Comparison of ENCODE assay signal across 26 cellular contexts in genomic region chr16:87744750-87745514, GRCh38. TPM values are rescaled to one million over a fixed set of nuclear protein-coding genes. Genes with fewer than 3 reads are reported as not detected.
A peak's percentile ranks its signal among the peaks of the same experiment; 100 is the strongest.
DNase-seq lines count a peak whose midpoint lies in the region; ATAC-seq and TF ChIP-seq lines count a peak whose summit lies in the region.
"Had no signal": no experiment of that assay in that cellular context is flagged by ENCODE, and none has a peak within 500 bp of the region (broad histone marks: within the 10 kb centered on the region; RNA-seq: fewer than 3 reads in every experiment).

No MANE protein-coding gene starts in this region.

- no peaks in the 10 kb centered on the region for H3K9me3 ChIP-seq in right atrium auricular region
- H3K9me3 ChIP-seq in stomach = no peaks in the 10 kb centered on the region
- H3K9me3 ChIP-seq in CD8-positive, alpha-beta memory T cell (ENCODE audit: low read length) = no peaks in the 10 kb centered on the region
- H3K9me3 ChIP-seq: BLaER1, neutrophil had no signal

- no peak for TF ChIP-seq CTCF in right atrium auricular region (IDR thresholded peaks at IDR 0.05)
- no peak for TF ChIP-seq CTCF in stomach (IDR thresholded peaks at IDR 0.05)

- DNase-seq in Right ventricle myocardium inferior (ENCODE audit: missing footprints) = peak; percentile 66
- no peak for DNase-seq in right atrium auricular region (ENCODE audit: low spot score)
- peak; percentile 59 for DNase-seq in NCI-H226
- peak; percentile 65 for DNase-seq in iPS-NIHi11 (ENCODE audit: low spot score)
- peak; percentile 60 for DNase-seq in stomach
- DNase-seq in CD8-positive, alpha-beta memory T cell = no peak
- DNase-seq: activated CD4-positive, alpha-beta T cell treated with anti-CD3 and anti-CD28 coated beads, Interleukin-2, amount 10 ng/mL, durations not matched to agents 24 days and 14 days; activated CD8-positive, alpha-beta memory T cell treated with anti-CD3 and anti-CD28 coated beads, Interleukin-2, amount 50 U/mL, for 48 hours; activated effector memory CD4-positive, alpha-beta T cell treated with Interleukin-2 at 50 U/mL for 16 hours; activated naive CD8-positive, alpha-beta T cell treated with anti-CD3 and anti-CD28 coated beads, Interleukin-2, amount 10 ng/mL, durations not matched to agents 7 days and 5 days; effector CD4-positive, alpha-beta T cell; erythroblast; foreskin melanocyte; HCEC 1CT; hippocampal formation; Kasumi-1; NCI-H1694 treated with DMSO at 0.1 percent for 48 hours; NCI-H345; PC-9; stimulated activated CD4-positive, alpha-beta T cell treated with anti-CD3 and anti-CD28 coated beads, Interleukin-4, amount 100 ng/mL, for 1 hour had no signal

- H3K36me3 Mint-ChIP-seq in CD8-positive, alpha-beta memory T cell = peaks cover 11 to 81% (median 25%) of the 10 kb centered on the region in 3 donors

- no peak for TF ChIP-seq POLR2A in stomach (IDR thresholded peaks at IDR 0.05)

- POLR2A ChIA-PET in CD8-positive, alpha-beta memory T cell (lab: Charles Lee) = no interaction called here

- H3K9me3 Mint-ChIP-seq in CD8-positive, alpha-beta memory T cell = no peaks in the 10 kb centered on the region
- H3K9me3 Mint-ChIP-seq: activated CD4-positive, alpha-beta T cell treated with anti-CD3 and anti-CD28 coated beads, Interleukin-2, amount 10 ng/mL, durations not matched to agents 24 days and 14 days; activated naive CD8-positive, alpha-beta T cell treated with anti-CD3 and anti-CD28 coated beads, Interleukin-2, amount 10 ng/mL, durations not matched to agents 7 days and 5 days; T-helper 1 cell treated with Interleukin-12 subunit alpha and Interleukin-12 subunit beta and Interleukin-4 antibody, amounts not matched to agents 30 μg/mL and 1 μg/mL, for 36 hours had no signal

- no peak for TF ChIP-seq EP300 in stomach (IDR thresholded peaks at IDR 0.05)

- intact Hi-C loops in Right ventricle myocardium inferior (cut with DNase I) = no loop called here
- intact Hi-C loops in stomach (cut with DNase I; ENCODE audit: low total_unique reads) = no loop called here

- peaks cover 20 to 32% (median 28%) of the 10 kb centered on the region in 3 donors for H3K4me1 Mint-ChIP-seq in CD8-positive, alpha-beta memory T cell

- H3K27me3 ChIP-seq in right atrium auricular region (no peaks in the 10 kb centered on the region), stomach (no peaks in the 10 kb centered on the region)
- H3K27me3 ChIP-seq in CD8-positive, alpha-beta memory T cell (ENCODE audit: insufficient read depth, low read length, poor library complexity, severe bottlenecking) = no peaks in the 10 kb centered on the region
- H3K27me3 ChIP-seq: BLaER1, neutrophil had no signal

- H3K4me1 ChIP-seq in right atrium auricular region = peaks cover 0 to 14% of the 10 kb centered on the region in 2 donors
- no peaks in the 10 kb centered on the region for H3K4me1 ChIP-seq in stomach
- H3K4me1 ChIP-seq in CD8-positive, alpha-beta memory T cell (ENCODE audit: insufficient read depth, low read length) = no peaks in the 10 kb centered on the region
- H3K4me1 ChIP-seq: BLaER1 had no signal

- ATAC-seq in Right ventricle myocardium inferior (no peak), GM21529 (IDR thresholded peaks at IDR 0.05; ENCODE audit: unreplicated experiment) (no peak), HG02798 (IDR thresholded peaks at IDR 0.05; ENCODE audit: poor library complexity, unreplicated experiment) (no peak)

- H3K27me3 Mint-ChIP-seq in CD8-positive, alpha-beta memory T cell = no peaks in the 10 kb centered on the region
- H3K27me3 Mint-ChIP-seq: activated CD4-positive, alpha-beta T cell treated with anti-CD3 and anti-CD28 coated beads, Interleukin-2, amount 10 ng/mL, durations not matched to agents 24 days and 14 days; activated naive CD8-positive, alpha-beta T cell treated with anti-CD3 and anti-CD28 coated beads, Interleukin-2, amount 10 ng/mL, durations not matched to agents 7 days and 5 days had no signal

- CTCF ChIA-PET in CD8-positive, alpha-beta memory T cell (lab: Charles Lee) = no interaction called here

- H3K27ac ChIP-seq in right atrium auricular region = no peak overlapping the region
- H3K27ac ChIP-seq in stomach = no peak overlapping the region
- H3K27ac ChIP-seq in CD8-positive, alpha-beta memory T cell (ENCODE audit: low read depth, low read length) = no peak overlapping the region
- H3K27ac ChIP-seq: BLaER1, neutrophil, PC-9 had no signal

- H3K27ac Mint-ChIP-seq in CD8-positive, alpha-beta memory T cell = peak overlapping the region in 1 of 8 donors; percentile 84
- H3K27ac Mint-ChIP-seq: activated CD4-positive, alpha-beta T cell treated with anti-CD3 and anti-CD28 coated beads, Interleukin-2, amount 10 ng/mL, durations not matched to agents 24 days and 14 days; activated naive CD8-positive, alpha-beta T cell treated with anti-CD3 and anti-CD28 coated beads, Interleukin-2, amount 10 ng/mL, durations not matched to agents 7 days and 5 days; T-helper 1 cell treated with Interleukin-12 subunit alpha and Interleukin-12 subunit beta and Interleukin-4 antibody, amounts not matched to agents 30 μg/mL and 1 μg/mL, for 36 hours had no signal

- H3K36me3 ChIP-seq in right atrium auricular region (peaks cover 46% of the 10 kb centered on the region), stomach (peaks cover 58 to 95% (median 91%) of the 10 kb centered on the region in 4 donors)
- peaks cover 76% of the 10 kb centered on the region for H3K36me3 ChIP-seq in CD8-positive, alpha-beta memory T cell (ENCODE audit: insufficient read depth, low read length)

- H3K4me3 ChIP-seq in right atrium auricular region (no peak overlapping the region), stomach (no peak overlapping the region)
- no peak overlapping the region for H3K4me3 ChIP-seq in CD8-positive, alpha-beta memory T cell (ENCODE audit: low read length)
- H3K4me3 ChIP-seq: BLaER1, lung, PC-9 had no signal

- no peak overlapping the region for H3K4me3 Mint-ChIP-seq in CD8-positive, alpha-beta memory T cell
- H3K4me3 Mint-ChIP-seq: activated CD4-positive, alpha-beta T cell treated with anti-CD3 and anti-CD28 coated beads, Interleukin-2, amount 10 ng/mL, durations not matched to agents 24 days and 14 days; activated naive CD8-positive, alpha-beta T cell treated with anti-CD3 and anti-CD28 coated beads, Interleukin-2, amount 10 ng/mL, durations not matched to agents 7 days and 5 days; T-helper 1 cell treated with Interleukin-12 subunit alpha and Interleukin-12 subunit beta and Interleukin-4 antibody, amounts not matched to agents 30 μg/mL and 1 μg/mL, for 36 hours had no signal

- 68 to 80% (median 76%) methylated on average over 22 to 25 of the region's 25 CpGs for WGBS in stomach, 5 donors

RNA-seq across cellular contexts. Expression of gene KLHDC4, which starts 20.9 kb away (rescaled TPM):
- total RNA-seq in Right ventricle myocardium inferior (10.0 TPM), right atrium auricular region (10 to 100 TPM; 11.8 to 12.6 TPM), stomach (100 to 1,000 TPM in 2 of 5 donors, 10 to 100 TPM in 3; 25.5 to 119 (median 69.4) TPM)
- 10 to 100 TPM; 28.5 to 37.8 (median 33.9) TPM for polyA plus RNA-seq in stomach
- total RNA-seq in CD8-positive, alpha-beta memory T cell = 10 to 100 TPM; 71.5 to 77.3 TPM
- polyA plus RNA-seq in CD8-positive, alpha-beta memory T cell = 35.5 TPM

Comparison
In these comparisons a context has a peak if more than half of its experiments do, and no peak if none do; other contexts are left out.
1. DNase-seq: peak in Right ventricle myocardium inferior (single experiment), NCI-H226 (single experiment), iPS-NIHi11 (single experiment) and stomach (single experiment); none in right atrium auricular region (single experiment) and CD8-positive, alpha-beta memory T cell (0 of 5).